ENCODE assay signal across 16 cellular contexts in the genomic region with DNA sequence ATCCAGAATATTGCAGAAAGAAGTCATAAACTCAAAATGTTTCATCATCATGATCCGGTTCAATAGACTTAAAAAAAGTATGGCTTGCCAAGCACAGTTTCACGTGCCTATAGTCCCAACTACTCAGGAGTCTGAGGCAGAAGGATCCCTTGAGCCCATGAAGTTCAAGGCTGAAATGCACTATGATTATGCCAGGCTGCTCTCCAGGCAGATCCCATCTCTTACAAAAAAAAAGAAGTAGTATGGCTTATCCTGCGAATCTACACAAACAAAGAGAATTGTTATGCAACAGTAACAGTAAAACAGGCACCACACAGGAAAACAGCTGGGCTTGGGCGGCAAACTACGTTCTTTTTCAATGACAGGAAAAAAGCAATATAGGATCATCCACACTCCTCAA.
A peak's percentile ranks its signal among the peaks of the same experiment; 100 is the strongest.
DNase-seq lines count a peak whose midpoint lies in the region; FAIRE-seq and TF ChIP-seq lines count a peak whose summit lies in the region.
"Had no signal": no experiment of that assay in that cellular context is flagged by ENCODE, and none has a peak within 500 bp of the region (broad histone marks: within the 10 kb centered on the region; RNA-seq: fewer than 3 reads in every experiment).

No MANE protein-coding gene starts in this region.

- TF ChIP-seq POLR2A in breast epithelium (IDR thresholded peaks at IDR 0.05): no peak

- intact Hi-C loops in MCF 10A (cut with micrococcal nuclease): no loop called here
- intact Hi-C loops in breast epithelium (cut with DNase I; ENCODE audit: low total_unique reads): no loop called here

- no peak overlapping the region for H3K27ac Mint-ChIP-seq in MCF 10A (ENCODE audit: low read depth, unreplicated experiment)
- H3K27ac Mint-ChIP-seq: activated naive CD4-positive, alpha-beta T cell treated with anti-CD3 and anti-CD28 coated beads for 36 hours; naive thymus-derived CD8-positive, alpha-beta T cell; type B pancreatic cell had no signal

- POLR2A ChIA-PET in MCF 10A (lab: Yijun Ruan, JAX): no interaction called here

- no peaks in the 10 kb centered on the region for H3K9me3 Mint-ChIP-seq in MCF 10A (ENCODE audit: unreplicated experiment)
- H3K9me3 Mint-ChIP-seq: activated naive CD4-positive, alpha-beta T cell treated with anti-CD3 and anti-CD28 coated beads for 36 hours; naive thymus-derived CD8-positive, alpha-beta T cell; type B pancreatic cell had no signal

- H3K4me1 ChIP-seq in breast epithelium (no peaks in the 10 kb centered on the region), adipocyte (ENCODE audit: control insufficient read depth, insufficient read depth, low read length) (peaks cover 11% of the 10 kb centered on the region), small intestine (ENCODE audit: control insufficient read depth in 2 of 2, insufficient read depth in 1 of 2, low read depth in 1 of 2, low read length in 1 of 2) (no peaks in the 10 kb centered on the region)

- H3K4me3 Mint-ChIP-seq in MCF 10A (ENCODE audit: unreplicated experiment): no peak overlapping the region
- H3K4me3 Mint-ChIP-seq: activated naive CD4-positive, alpha-beta T cell treated with anti-CD3 and anti-CD28 coated beads for 36 hours; naive thymus-derived CD8-positive, alpha-beta T cell; type B pancreatic cell had no signal

- 60 to 91% (median 83%) methylated on average over 5 of the region's 5 CpGs for WGBS in small intestine, 3 donors

- FAIRE-seq in small intestine (lab: Jason Lieb, UNC): no peak
- FAIRE-seq: keratinocyte had no signal

- H3K27me3 ChIP-seq in breast epithelium (no peaks in the 10 kb centered on the region), adipocyte (replicated peaks; ENCODE audit: control insufficient read depth, insufficient read depth, low read length) (no peaks in the 10 kb centered on the region), small intestine (ENCODE audit: control insufficient read depth in 2 of 2, insufficient read depth in 2 of 2, low read length in 2 of 2) (no peaks in the 10 kb centered on the region)
- H3K27me3 ChIP-seq: foreskin keratinocyte had no signal

- H3K4me1 Mint-ChIP-seq in MCF 10A (ENCODE audit: insufficient read depth, unreplicated experiment): peaks cover 17% of the 10 kb centered on the region

- H3K9me3 ChIP-seq in breast epithelium: no peaks in the 10 kb centered on the region
- no peaks in the 10 kb centered on the region for H3K9me3 ChIP-seq in adipocyte (ENCODE audit: control insufficient read depth, low read length)
- no peaks in the 10 kb centered on the region for H3K9me3 ChIP-seq in small intestine (ENCODE audit: control insufficient read depth, low read depth)

- H3K4me3 ChIP-seq in breast epithelium (no peak overlapping the region), adipocyte (ENCODE audit: low read length) (peak overlapping the region; percentile 20), small intestine (ENCODE audit: low read depth in 1 of 2, low read length in 2 of 2) (no peak overlapping the region)

- H3K36me3 ChIP-seq in breast epithelium (no peaks in the 10 kb centered on the region), adipocyte (ENCODE audit: control insufficient read depth, insufficient read depth, low read length, severe bottlenecking) (peaks cover 29% of the 10 kb centered on the region), small intestine (ENCODE audit: control insufficient read depth in 2 of 2, insufficient read depth in 2 of 2, low read length in 2 of 2) (peaks cover 0 to 6% of the 10 kb centered on the region in 2 donors)

- no peak for TF ChIP-seq CTCF in MCF 10A (IDR thresholded peaks at IDR 0.05; ENCODE audit: unreplicated experiment)
- no peak for TF ChIP-seq CTCF in breast epithelium (IDR thresholded peaks at IDR 0.05)

- H3K27me3 Mint-ChIP-seq in MCF 10A (ENCODE audit: insufficient read depth, unreplicated experiment): no peaks in the 10 kb centered on the region
- H3K27me3 Mint-ChIP-seq: naive thymus-derived CD8-positive, alpha-beta T cell; type B pancreatic cell had no signal

- peak; percentile 52 for DNase-seq in MCF 10A (ENCODE audit: unreplicated experiment)
- DNase-seq in breast epithelium (ENCODE audit: low spot score in 2 of 2): no peak
- DNase-seq in adipocyte (ENCODE audit: low read depth): no peak
- peak; percentile 10 for DNase-seq in iPS-NIHi11 (ENCODE audit: low spot score)
- DNase-seq in stromal cell of bone marrow (ENCODE audit: low read depth): peak; percentile 31
- no peak for DNase-seq in small intestine
- no peak for DNase-seq in NCI-H1417 treated with DMSO at 0.1 percent for 48 hours (lab: John Stamatoyannopoulos, UW)
- DNase-seq in DMS53 treated with DMSO at 0.1 percent for 48 hours (lab: John Stamatoyannopoulos, UW; ENCODE audit: unreplicated experiment): no peak
- DNase-seq: activated CD8-positive, alpha-beta memory T cell treated with anti-CD3 and anti-CD28 coated beads for 24 hours; activated naive CD4-positive, alpha-beta T cell treated with anti-CD3 and anti-CD28 coated beads for 36 hours; foreskin keratinocyte; naive thymus-derived CD8-positive, alpha-beta T cell; NCI-H1048; NCI-H524 treated with DMSO at 0.1 percent for 48 hours had no signal

- H3K36me3 Mint-ChIP-seq in MCF 10A (ENCODE audit: insufficient read depth, unreplicated experiment): peaks cover 34% of the 10 kb centered on the region

- BruUV-seq in MCF 10A (replicated peaks; lab: Mats Ljungman, UMichigan): no TSS peak

- CTCF ChIA-PET in MCF 10A (lab: Yijun Ruan, JAX): no interaction called here

- H3K27ac ChIP-seq in breast epithelium (no peak overlapping the region), small intestine (ENCODE audit: low read depth in 1 of 2, low read length in 1 of 2) (no peak overlapping the region)
- H3K27ac ChIP-seq: foreskin keratinocyte had no signal

- H3K9ac ChIP-seq in adipocyte (ENCODE audit: low read length): no peak overlapping the region

Comparison
In these comparisons a context has a peak if more than half of its experiments do, and no peak if none do; other contexts are left out.
1. DNase-seq: peak in MCF 10A (single experiment), iPS-NIHi11 (single experiment) and stromal cell of bone marrow (single experiment); none in breast epithelium (0 of 2), adipocyte (single experiment), small intestine (single experiment), NCI-H1417 treated with DMSO at 0.1 percent for 48 hours (single experiment) and DMS53 treated with DMSO at 0.1 percent for 48 hours (single experiment).